ENCODE assay signal across 20 cellular contexts in the genomic region with DNA sequence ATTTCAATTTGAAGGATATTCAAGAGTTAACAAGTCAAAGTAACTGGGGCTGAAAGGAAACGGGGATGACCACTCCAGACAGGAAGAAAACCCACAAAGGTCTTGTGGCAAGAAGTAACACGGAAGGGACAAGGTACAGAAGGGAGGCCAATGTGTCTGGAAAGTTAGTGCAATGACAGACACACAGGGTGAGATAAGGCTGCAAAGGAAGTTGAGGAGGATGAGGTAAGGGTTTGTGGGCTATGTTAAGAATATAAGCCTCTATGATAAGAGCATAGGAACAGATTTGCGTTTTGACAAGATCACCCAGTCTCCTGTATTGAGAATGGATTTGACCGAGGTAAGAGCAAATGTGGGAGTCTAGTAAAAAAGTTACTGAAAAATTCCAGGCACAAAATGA.
A peak's percentile ranks its signal among the peaks of the same experiment; 100 is the strongest.
DNase-seq lines count a peak whose midpoint lies in the region; TF ChIP-seq lines count a peak whose summit lies in the region.
"Had no signal": no experiment of that assay in that cellular context is flagged by ENCODE, and none has a peak within 500 bp of the region (broad histone marks: within the 10 kb centered on the region; RNA-seq: fewer than 3 reads in every experiment).

No MANE protein-coding gene starts in this region.

- no peak overlapping the region for H3K27ac ChIP-seq in BLaER1
- H3K27ac ChIP-seq: C4-2B, coronary artery, heart right ventricle, psoas muscle, tibial artery had no signal

- no peaks in the 10 kb centered on the region for H4K20me1 ChIP-seq in BLaER1

- peaks cover 17% of the 10 kb centered on the region for H3K4me1 ChIP-seq in BLaER1
- H3K4me1 ChIP-seq: psoas muscle, tibial artery had no signal

- H3K4me2 ChIP-seq in BLaER1, result peak overlapping the region; percentile 33; the same call in 1 of the 2 replicates
- H3K4me2 ChIP-seq: GM23338 had no signal

- no peak for TF ChIP-seq CTCF in GM12865 (IDR thresholded peaks at IDR 0.05; ENCODE audit: insufficient read depth, low read depth, low read length, missing control alignments)

- DNase-seq in GM12865 (ENCODE audit: low read depth) (peak; percentile 39), OCI-M1 (lab: John Stamatoyannopoulos, UW) (peak; percentile 78), amniotic epithelial cell (ENCODE audit: low read depth) (peak; percentile 3), NCI-H526 treated with DMSO at 0.1 percent for 48 hours (lab: John Stamatoyannopoulos, UW) (no peak), DMS79 treated with DMSO at 0.1 percent for 48 hours (lab: John Stamatoyannopoulos, UW) (no peak), amygdala (lab: John Stamatoyannopoulos, UW) (no peak)
- DNase-seq in activated effector memory CD4-positive, alpha-beta T cell treated with Interleukin-2 at 50 U/mL for 16 hours, result no peak
- DNase-seq: ACHN; activated B cell treated with CpG ODN at 0.5 μM for 24 hours; heart right ventricle; mucosa of descending colon; NCI-H526; psoas muscle; stimulated activated CD4-positive, alpha-beta T cell treated with anti-CD3 and anti-CD28 coated beads, Interleukin-1b, Interleukin-23, amount 100 ng/mL, for 48 hours; stimulated activated naive CD4-positive, alpha-beta T cell treated with Interleukin-2 at 50 U/mL for 16 hours; tibial artery had no signal

- no peaks in the 10 kb centered on the region for H3K36me3 ChIP-seq in BLaER1
- H3K36me3 ChIP-seq: heart right ventricle, tibial artery had no signal

- no peaks in the 10 kb centered on the region for H3K27me3 ChIP-seq in BLaER1
- H3K27me3 ChIP-seq: heart right ventricle, tibial artery had no signal

- no peak overlapping the region for H3K9ac ChIP-seq in BLaER1

- H3K4me3 ChIP-seq in BLaER1, result no peak overlapping the region
- H3K4me3 ChIP-seq in GM12865 (ENCODE audit: low read depth, low read length), result no peak overlapping the region
- H3K4me3 ChIP-seq: coronary artery, GM23338, heart right ventricle, mucosa of descending colon, psoas muscle, tibial artery had no signal

- H3K9me3 ChIP-seq in BLaER1, result peaks cover 12% of the 10 kb centered on the region
- H3K9me3 ChIP-seq: mucosa of descending colon, psoas muscle, tibial artery had no signal

Comparison
In these comparisons a context has a peak if more than half of its experiments do, and no peak if none do; other contexts are left out.
1. DNase-seq: peak in GM12865 (single experiment), OCI-M1 (single experiment) and amniotic epithelial cell (single experiment); none in activated effector memory CD4-positive, alpha-beta T cell treated with Interleukin-2 at 50 U/mL for 16 hours (single experiment), NCI-H526 treated with DMSO at 0.1 percent for 48 hours (single experiment), DMS79 treated with DMSO at 0.1 percent for 48 hours (single experiment) and amygdala (0 of 56).